19 cellular contexts compared by ENCODE assay signal in genomic region chr5:158928405-158928804, GRCh38.
DNase-seq lines count a peak whose midpoint lies in the region; ATAC-seq, FAIRE-seq and TF ChIP-seq lines count a peak whose summit lies in the region.
"Had no signal": no experiment of that assay in that cellular context is flagged by ENCODE, and none has a peak within 500 bp of the region (broad histone marks: within the 10 kb centered on the region; RNA-seq: fewer than 3 reads in every experiment).

No MANE protein-coding gene starts in this region.

- FAIRE-seq in GM12892 (lab: Jason Lieb, UNC): peak; percentile 21
- FAIRE-seq: GM12891, GM18507 had no signal

- peak; percentile 14 for DNase-seq in A673 (ENCODE audit: low spot score)
- DNase-seq in GM12892 (ENCODE audit: insufficient read length): no peak
- DNase-seq in NCI-H187 treated with DMSO at 0.1 percent for 48 hours (lab: John Stamatoyannopoulos, UW): peak; percentile 88
- DNase-seq in activated B cell treated with CpG ODN at 0.5 μM for 24 hours: no peak
- DNase-seq in activated T-cell treated with anti-CD3 and anti-CD28 coated beads, Interleukin-2, amount 50 U/mL, for 1 hour: no peak
- no peak for DNase-seq in MV-4-11 (lab: John Stamatoyannopoulos, UW)
- DNase-seq in stimulated activated effector memory CD8-positive, alpha-beta T cell treated with anti-CD3 and anti-CD28 coated beads, Interleukin-12 subunit alpha, Interleukin-12 subunit beta, amount 100 ng/mL, for 72 hours (ENCODE audit: low spot score in 2 of 2): no peak
- DNase-seq: AML-193, GOT3, KG1, NCI-H2029, NCI-H510A treated with DMSO at 0.1 percent for 48 hours, Peyer's patch, SW 1271 had no signal

- no peak for ATAC-seq in activated B cell treated with CpG ODN at 0.5 μM for 24 hours (ENCODE audit: low read depth)
- no peak for ATAC-seq in stimulated activated effector memory CD8-positive, alpha-beta T cell treated with anti-CD3 and anti-CD28 coated beads, Interleukin-12 subunit alpha, Interleukin-12 subunit beta, amount 100 ng/mL, for 72 hours
- ATAC-seq in HG03565 (IDR thresholded peaks at IDR 0.05; ENCODE audit: unreplicated experiment): no peak

- no peak overlapping the region for H3K4me3 Mint-ChIP-seq in activated B cell treated with CpG ODN at 0.5 μM for 24 hours
- H3K4me3 Mint-ChIP-seq in stimulated activated effector memory CD8-positive, alpha-beta T cell treated with anti-CD3 and anti-CD28 coated beads, Interleukin-12 subunit alpha, Interleukin-12 subunit beta, amount 100 ng/mL, for 72 hours: no peak overlapping the region

- TF ChIP-seq CTCF in A673 (conservative IDR thresholded peaks at IDR 0.05; ENCODE audit: low read depth, low read length) (no peak), activated B cell treated with CpG ODN at 0.5 μM for 24 hours (IDR thresholded peaks at IDR 0.05) (no peak)

- no peak overlapping the region for H3K27ac ChIP-seq in A673 (ENCODE audit: low read depth, low read length, poor library complexity, severe bottlenecking)
- H3K27ac ChIP-seq: C4-2B, Peyer's patch, SJSA1 had no signal

- H3K27me3 Mint-ChIP-seq in activated B cell treated with CpG ODN at 0.5 μM for 24 hours: no peaks in the 10 kb centered on the region

- no peaks in the 10 kb centered on the region for H3K9me3 ChIP-seq in A673 (ENCODE audit: low read depth, low read length, poor library complexity, severe bottlenecking)
- H3K9me3 ChIP-seq: Peyer's patch, SJSA1 had no signal

- H3K36me3 Mint-ChIP-seq in activated B cell treated with CpG ODN at 0.5 μM for 24 hours (ENCODE audit: low read depth): peaks cover 60% of the 10 kb centered on the region
- no peaks in the 10 kb centered on the region for H3K36me3 Mint-ChIP-seq in stimulated activated effector memory CD8-positive, alpha-beta T cell treated with anti-CD3 and anti-CD28 coated beads, Interleukin-12 subunit alpha, Interleukin-12 subunit beta, amount 100 ng/mL, for 72 hours

- peak overlapping the region; percentile 41 for H3K27ac Mint-ChIP-seq in activated B cell treated with CpG ODN at 0.5 μM for 24 hours
- no peak overlapping the region for H3K27ac Mint-ChIP-seq in stimulated activated effector memory CD8-positive, alpha-beta T cell treated with anti-CD3 and anti-CD28 coated beads, Interleukin-12 subunit alpha, Interleukin-12 subunit beta, amount 100 ng/mL, for 72 hours

- POLR2A ChIA-PET in A673 (lab: Charles Lee; ENCODE audit: low non-redundant PET) (no interaction called here), activated B cell treated with CpG ODN at 0.5 μM for 24 hours (lab: Charles Lee) (interaction anchor here (1.0 kb wide), 1 partner anchor 172 kb away, joined by 3 read pairs; the partner anchor contains the start of gene EBF1)

- H3K4me3 ChIP-seq in A673 (ENCODE audit: low read depth, low read length, poor library complexity, severe bottlenecking): no peak overlapping the region
- H3K4me3 ChIP-seq: Peyer's patch, SJSA1 had no signal

- no peaks in the 10 kb centered on the region for H3K36me3 ChIP-seq in A673 (ENCODE audit: insufficient read depth, low read length, poor library complexity, severe bottlenecking)
- H3K36me3 ChIP-seq: Peyer's patch, SJSA1 had no signal

- H3K4me1 ChIP-seq in A673 (ENCODE audit: insufficient read depth, low read length, poor library complexity, severe bottlenecking): no peaks in the 10 kb centered on the region
- H3K4me1 ChIP-seq: Peyer's patch, SJSA1 had no signal

- peaks cover 70% of the 10 kb centered on the region for H3K4me1 Mint-ChIP-seq in activated B cell treated with CpG ODN at 0.5 μM for 24 hours
- no peaks in the 10 kb centered on the region for H3K4me1 Mint-ChIP-seq in stimulated activated effector memory CD8-positive, alpha-beta T cell treated with anti-CD3 and anti-CD28 coated beads, Interleukin-12 subunit alpha, Interleukin-12 subunit beta, amount 100 ng/mL, for 72 hours

- peaks cover 3% of the 10 kb centered on the region for H3K9me3 Mint-ChIP-seq in activated B cell treated with CpG ODN at 0.5 μM for 24 hours
- no peaks in the 10 kb centered on the region for H3K9me3 Mint-ChIP-seq in stimulated activated effector memory CD8-positive, alpha-beta T cell treated with anti-CD3 and anti-CD28 coated beads, Interleukin-12 subunit alpha, Interleukin-12 subunit beta, amount 100 ng/mL, for 72 hours

- CTCF ChIA-PET in A673 (lab: Charles Lee) (no interaction called here), activated B cell treated with CpG ODN at 0.5 μM for 24 hours (lab: Charles Lee) (no interaction called here)

- TF ChIP-seq POLR2A in GM12892 (IDR thresholded peaks at IDR 0.05; ENCODE audit: low read depth, low read length): no peak

- BruUV-seq in A673 (replicated peaks; lab: Mats Ljungman, UMichigan): no TSS peak

- H3K27me3 ChIP-seq in A673 (replicated peaks; ENCODE audit: insufficient read depth, low read depth, low read length, poor library complexity): peaks cover 49% of the 10 kb centered on the region
- H3K27me3 ChIP-seq: Peyer's patch, SJSA1 had no signal

- intact Hi-C loops in A673 (cut with micrococcal nuclease; ENCODE audit: unreplicated experiment) (no loop called here), activated B cell treated with CpG ODN at 0.5 μM for 24 hours (cut with micrococcal nuclease) (no loop called here)

Comparison
In these comparisons a context has a peak if more than half of its experiments do, and no peak if none do; other contexts are left out.
1. DNase-seq: peak in A673 (single experiment) and NCI-H187 treated with DMSO at 0.1 percent for 48 hours (single experiment); none in GM12892 (single experiment), activated B cell treated with CpG ODN at 0.5 μM for 24 hours (single experiment), activated T-cell treated with anti-CD3 and anti-CD28 coated beads, Interleukin-2, amount 50 U/mL, for 1 hour (single experiment), MV-4-11 (single experiment) and stimulated activated effector memory CD8-positive, alpha-beta T cell treated with anti-CD3 and anti-CD28 coated beads, Interleukin-12 subunit alpha, Interleukin-12 subunit beta, amount 100 ng/mL, for 72 hours (0 of 2).